In the genomic region with DNA sequence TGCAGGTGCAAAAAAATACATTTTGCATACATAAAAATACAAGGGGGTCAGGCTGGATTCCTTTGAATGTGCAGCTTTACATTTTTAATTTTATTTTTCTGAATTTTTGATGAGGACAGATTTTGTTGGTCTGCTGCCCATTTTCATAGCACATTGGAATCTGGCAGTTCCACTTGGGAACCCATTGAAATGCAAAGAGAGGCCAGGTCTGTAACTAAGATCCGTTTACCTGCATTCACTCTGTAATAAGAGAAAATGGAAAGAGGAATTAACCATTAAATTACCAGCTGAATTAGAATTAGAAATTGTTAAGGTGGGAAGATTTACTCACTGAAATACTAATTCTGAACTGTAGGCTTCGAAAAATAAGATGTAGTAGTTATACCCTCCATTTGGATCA, we compare ENCODE assay signal across 9 cellular contexts.
"Had no signal": no experiment of that assay in that cellular context is flagged by ENCODE, and none has a peak within 500 bp of the region (broad histone marks: within the 10 kb centered on the region; RNA-seq: fewer than 3 reads in every experiment).

No MANE protein-coding gene starts in this region.

- H3K27ac Mint-ChIP-seq: IgD-negative memory B cell had no signal

- ATAC-seq: HepG2, K562 had no signal

- DNase-seq: IMR-90, KBM-7, KG1 had no signal

- H3K27ac ChIP-seq: HL-60, KMS-11 had no signal

- H3K9me3 Mint-ChIP-seq: IgD-negative memory B cell had no signal

- H3K4me3 ChIP-seq: K562 had no signal

- H3K4me2 ChIP-seq: KMS-11 had no signal

- H3K9ac ChIP-seq: KMS-11 had no signal

- H3K4me3 Mint-ChIP-seq: IgD-negative memory B cell had no signal

- FAIRE-seq: HepG2, HTR-8/SVneo, K562 had no signal
